Comparison of ENCODE assay signal across 1 cellular context in the genomic region with DNA sequence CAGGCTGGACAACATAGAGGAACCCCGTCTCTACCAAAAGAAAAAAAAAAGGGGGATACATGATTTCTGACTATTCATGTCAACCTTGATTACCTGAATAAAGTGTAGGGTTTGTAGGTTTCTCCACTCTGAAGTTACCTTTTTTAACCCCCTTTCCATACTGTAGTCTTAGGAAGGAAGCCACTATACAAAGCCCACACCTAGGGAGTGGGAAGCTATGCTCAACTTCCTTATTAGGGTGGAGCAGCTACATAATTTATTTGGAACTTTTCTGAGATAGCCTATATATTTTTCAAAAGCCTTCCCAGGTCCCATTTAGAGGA.
A peak's percentile ranks its signal among the peaks of the same experiment; 100 is the strongest.
TF ChIP-seq lines count a peak whose summit lies in the region.

No MANE protein-coding gene starts in this region.

TF ChIP-seq in K562, 482 proteins besides CTCF, POLR2A, EP300 and RAD21 (continued from another document and continues in another):
- TF ChIP-seq, protein P1, sequence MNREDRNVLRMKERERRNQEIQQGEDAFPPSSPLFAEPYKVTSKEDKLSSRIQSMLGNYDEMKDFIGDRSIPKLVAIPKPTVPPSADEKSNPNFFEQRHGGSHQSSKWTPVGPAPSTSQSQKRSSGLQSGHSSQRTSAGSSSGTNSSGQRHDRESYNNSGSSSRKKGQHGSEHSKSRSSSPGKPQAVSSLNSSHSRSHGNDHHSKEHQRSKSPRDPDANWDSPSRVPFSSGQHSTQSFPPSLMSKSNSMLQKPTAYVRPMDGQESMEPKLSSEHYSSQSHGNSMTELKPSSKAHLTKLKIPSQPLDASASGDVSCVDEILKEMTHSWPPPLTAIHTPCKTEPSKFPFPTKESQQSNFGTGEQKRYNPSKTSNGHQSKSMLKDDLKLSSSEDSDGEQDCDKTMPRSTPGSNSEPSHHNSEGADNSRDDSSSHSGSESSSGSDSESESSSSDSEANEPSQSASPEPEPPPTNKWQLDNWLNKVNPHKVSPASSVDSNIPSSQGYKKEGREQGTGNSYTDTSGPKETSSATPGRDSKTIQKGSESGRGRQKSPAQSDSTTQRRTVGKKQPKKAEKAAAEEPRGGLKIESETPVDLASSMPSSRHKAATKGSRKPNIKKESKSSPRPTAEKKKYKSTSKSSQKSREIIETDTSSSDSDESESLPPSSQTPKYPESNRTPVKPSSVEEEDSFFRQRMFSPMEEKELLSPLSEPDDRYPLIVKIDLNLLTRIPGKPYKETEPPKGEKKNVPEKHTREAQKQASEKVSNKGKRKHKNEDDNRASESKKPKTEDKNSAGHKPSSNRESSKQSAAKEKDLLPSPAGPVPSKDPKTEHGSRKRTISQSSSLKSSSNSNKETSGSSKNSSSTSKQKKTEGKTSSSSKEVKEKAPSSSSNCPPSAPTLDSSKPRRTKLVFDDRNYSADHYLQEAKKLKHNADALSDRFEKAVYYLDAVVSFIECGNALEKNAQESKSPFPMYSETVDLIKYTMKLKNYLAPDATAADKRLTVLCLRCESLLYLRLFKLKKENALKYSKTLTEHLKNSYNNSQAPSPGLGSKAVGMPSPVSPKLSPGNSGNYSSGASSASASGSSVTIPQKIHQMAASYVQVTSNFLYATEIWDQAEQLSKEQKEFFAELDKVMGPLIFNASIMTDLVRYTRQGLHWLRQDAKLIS (CRISPR knock-in tag; IDR thresholded peaks at IDR 0.05): 0 out of 2 replicates have a peak, but pooled peaks have one; percentile 13
- TF ChIP-seq XRCC3 (IDR thresholded peaks at IDR 0.05): no peak
- no peak for TF ChIP-seq PRMT5 (CRISPR knock-in tag; IDR thresholded peaks at IDR 0.05)
- TF ChIP-seq, protein P2, sequence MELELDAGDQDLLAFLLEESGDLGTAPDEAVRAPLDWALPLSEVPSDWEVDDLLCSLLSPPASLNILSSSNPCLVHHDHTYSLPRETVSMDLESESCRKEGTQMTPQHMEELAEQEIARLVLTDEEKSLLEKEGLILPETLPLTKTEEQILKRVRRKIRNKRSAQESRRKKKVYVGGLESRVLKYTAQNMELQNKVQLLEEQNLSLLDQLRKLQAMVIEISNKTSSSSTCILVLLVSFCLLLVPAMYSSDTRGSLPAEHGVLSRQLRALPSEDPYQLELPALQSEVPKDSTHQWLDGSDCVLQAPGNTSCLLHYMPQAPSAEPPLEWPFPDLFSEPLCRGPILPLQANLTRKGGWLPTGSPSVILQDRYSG (tag; conservative IDR thresholded peaks at IDR 0.05; ENCODE audit: low read depth): no peak
- no peak for TF ChIP-seq MCM3 (IDR thresholded peaks at IDR 0.05)
- TF ChIP-seq ZNF584 (CRISPR knock-in tag; IDR thresholded peaks at IDR 0.05; ENCODE audit: low read depth): no peak
- no peak for TF ChIP-seq CTBP1 (IDR thresholded peaks at IDR 0.05; ENCODE audit: borderline replicate concordance)
- TF ChIP-seq, protein P3, sequence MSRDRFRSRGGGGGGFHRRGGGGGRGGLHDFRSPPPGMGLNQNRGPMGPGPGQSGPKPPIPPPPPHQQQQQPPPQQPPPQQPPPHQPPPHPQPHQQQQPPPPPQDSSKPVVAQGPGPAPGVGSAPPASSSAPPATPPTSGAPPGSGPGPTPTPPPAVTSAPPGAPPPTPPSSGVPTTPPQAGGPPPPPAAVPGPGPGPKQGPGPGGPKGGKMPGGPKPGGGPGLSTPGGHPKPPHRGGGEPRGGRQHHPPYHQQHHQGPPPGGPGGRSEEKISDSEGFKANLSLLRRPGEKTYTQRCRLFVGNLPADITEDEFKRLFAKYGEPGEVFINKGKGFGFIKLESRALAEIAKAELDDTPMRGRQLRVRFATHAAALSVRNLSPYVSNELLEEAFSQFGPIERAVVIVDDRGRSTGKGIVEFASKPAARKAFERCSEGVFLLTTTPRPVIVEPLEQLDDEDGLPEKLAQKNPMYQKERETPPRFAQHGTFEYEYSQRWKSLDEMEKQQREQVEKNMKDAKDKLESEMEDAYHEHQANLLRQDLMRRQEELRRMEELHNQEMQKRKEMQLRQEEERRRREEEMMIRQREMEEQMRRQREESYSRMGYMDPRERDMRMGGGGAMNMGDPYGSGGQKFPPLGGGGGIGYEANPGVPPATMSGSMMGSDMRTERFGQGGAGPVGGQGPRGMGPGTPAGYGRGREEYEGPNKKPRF (IDR thresholded peaks at IDR 0.05; ENCODE audit: low read depth, low read length): no peak
- no peak for TF ChIP-seq ZNF253 (CRISPR knock-in tag; conservative IDR thresholded peaks at IDR 0.05)
- 0 out of 2 replicates have a peak, but pooled peaks have one; percentile 48 for TF ChIP-seq BACH1 (tag; IDR thresholded peaks at IDR 0.05)
- TF ChIP-seq XRCC5 (IDR thresholded peaks at IDR 0.05; ENCODE audit: low read depth, low read length): no peak
- no peak for TF ChIP-seq FOXP1 (CRISPR knock-in tag; IDR thresholded peaks at IDR 0.05)
- no peak for TF ChIP-seq RNF2 (IDR thresholded peaks at IDR 0.05)
- no peak for TF ChIP-seq CREBBP (IDR thresholded peaks at IDR 0.05; ENCODE audit: low read depth, low read length)
- no peak for TF ChIP-seq CBX8 (IDR thresholded peaks at IDR 0.05; ENCODE audit: borderline replicate concordance, extremely low read depth, low read depth, low read length, poor library complexity, severe bottlenecking)
- TF ChIP-seq, protein P4, sequence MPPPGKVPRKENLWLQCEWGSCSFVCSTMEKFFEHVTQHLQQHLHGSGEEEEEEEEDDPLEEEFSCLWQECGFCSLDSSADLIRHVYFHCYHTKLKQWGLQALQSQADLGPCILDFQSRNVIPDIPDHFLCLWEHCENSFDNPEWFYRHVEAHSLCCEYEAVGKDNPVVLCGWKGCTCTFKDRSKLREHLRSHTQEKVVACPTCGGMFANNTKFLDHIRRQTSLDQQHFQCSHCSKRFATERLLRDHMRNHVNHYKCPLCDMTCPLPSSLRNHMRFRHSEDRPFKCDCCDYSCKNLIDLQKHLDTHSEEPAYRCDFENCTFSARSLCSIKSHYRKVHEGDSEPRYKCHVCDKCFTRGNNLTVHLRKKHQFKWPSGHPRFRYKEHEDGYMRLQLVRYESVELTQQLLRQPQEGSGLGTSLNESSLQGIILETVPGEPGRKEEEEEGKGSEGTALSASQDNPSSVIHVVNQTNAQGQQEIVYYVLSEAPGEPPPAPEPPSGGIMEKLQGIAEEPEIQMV (tag; conservative IDR thresholded peaks at IDR 0.05; ENCODE audit: low read depth): no peak
- TF ChIP-seq YY1 (IDR thresholded peaks at IDR 0.05; ENCODE audit: borderline replicate concordance in 1 of 3, control insufficient read depth in 1 of 3, extremely low read depth in 1 of 3, insufficient read depth in 3 of 3, insufficient read length in 1 of 3, insufficient replicate concordance in 2 of 3, low read depth in 1 of 3, low read length in 2 of 3): no peak
- TF ChIP-seq, protein P5, sequence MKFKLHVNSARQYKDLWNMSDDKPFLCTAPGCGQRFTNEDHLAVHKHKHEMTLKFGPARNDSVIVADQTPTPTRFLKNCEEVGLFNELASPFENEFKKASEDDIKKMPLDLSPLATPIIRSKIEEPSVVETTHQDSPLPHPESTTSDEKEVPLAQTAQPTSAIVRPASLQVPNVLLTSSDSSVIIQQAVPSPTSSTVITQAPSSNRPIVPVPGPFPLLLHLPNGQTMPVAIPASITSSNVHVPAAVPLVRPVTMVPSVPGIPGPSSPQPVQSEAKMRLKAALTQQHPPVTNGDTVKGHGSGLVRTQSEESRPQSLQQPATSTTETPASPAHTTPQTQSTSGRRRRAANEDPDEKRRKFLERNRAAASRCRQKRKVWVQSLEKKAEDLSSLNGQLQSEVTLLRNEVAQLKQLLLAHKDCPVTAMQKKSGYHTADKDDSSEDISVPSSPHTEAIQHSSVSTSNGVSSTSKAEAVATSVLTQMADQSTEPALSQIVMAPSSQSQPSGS (CRISPR knock-in tag; IDR thresholded peaks at IDR 0.05): no peak
- TF ChIP-seq, protein P6, sequence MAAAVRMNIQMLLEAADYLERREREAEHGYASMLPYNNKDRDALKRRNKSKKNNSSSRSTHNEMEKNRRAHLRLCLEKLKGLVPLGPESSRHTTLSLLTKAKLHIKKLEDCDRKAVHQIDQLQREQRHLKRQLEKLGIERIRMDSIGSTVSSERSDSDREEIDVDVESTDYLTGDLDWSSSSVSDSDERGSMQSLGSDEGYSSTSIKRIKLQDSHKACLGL (CRISPR knock-in tag; IDR thresholded peaks at IDR 0.05; ENCODE audit: borderline replicate concordance, poor library complexity, severe bottlenecking): no peak
- TF ChIP-seq, protein P7, sequence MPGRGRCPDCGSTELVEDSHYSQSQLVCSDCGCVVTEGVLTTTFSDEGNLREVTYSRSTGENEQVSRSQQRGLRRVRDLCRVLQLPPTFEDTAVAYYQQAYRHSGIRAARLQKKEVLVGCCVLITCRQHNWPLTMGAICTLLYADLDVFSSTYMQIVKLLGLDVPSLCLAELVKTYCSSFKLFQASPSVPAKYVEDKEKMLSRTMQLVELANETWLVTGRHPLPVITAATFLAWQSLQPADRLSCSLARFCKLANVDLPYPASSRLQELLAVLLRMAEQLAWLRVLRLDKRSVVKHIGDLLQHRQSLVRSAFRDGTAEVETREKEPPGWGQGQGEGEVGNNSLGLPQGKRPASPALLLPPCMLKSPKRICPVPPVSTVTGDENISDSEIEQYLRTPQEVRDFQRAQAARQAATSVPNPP (IDR thresholded peaks at IDR 0.05; ENCODE audit: borderline replicate concordance, insufficient read depth, insufficient read length): no peak
- TF ChIP-seq CREM (IDR thresholded peaks at IDR 0.05; ENCODE audit: low read depth): no peak
- TF ChIP-seq XRCC4 (IDR thresholded peaks at IDR 0.05; ENCODE audit: extremely low read depth, insufficient read depth, insufficient read length): no peak
- TF ChIP-seq KDM2B (CRISPR knock-in tag; IDR thresholded peaks at IDR 0.05): no peak
- TF ChIP-seq NFYB (IDR thresholded peaks at IDR 0.05; ENCODE audit: extremely low read depth, insufficient read length): no peak
- TF ChIP-seq BRD9 (IDR thresholded peaks at IDR 0.05; ENCODE audit: low read depth, partially characterized antibody): peak; percentile 3
- no peak for TF ChIP-seq ZNF282 (CRISPR knock-in tag; IDR thresholded peaks at IDR 0.05)
- TF ChIP-seq, protein P8, sequence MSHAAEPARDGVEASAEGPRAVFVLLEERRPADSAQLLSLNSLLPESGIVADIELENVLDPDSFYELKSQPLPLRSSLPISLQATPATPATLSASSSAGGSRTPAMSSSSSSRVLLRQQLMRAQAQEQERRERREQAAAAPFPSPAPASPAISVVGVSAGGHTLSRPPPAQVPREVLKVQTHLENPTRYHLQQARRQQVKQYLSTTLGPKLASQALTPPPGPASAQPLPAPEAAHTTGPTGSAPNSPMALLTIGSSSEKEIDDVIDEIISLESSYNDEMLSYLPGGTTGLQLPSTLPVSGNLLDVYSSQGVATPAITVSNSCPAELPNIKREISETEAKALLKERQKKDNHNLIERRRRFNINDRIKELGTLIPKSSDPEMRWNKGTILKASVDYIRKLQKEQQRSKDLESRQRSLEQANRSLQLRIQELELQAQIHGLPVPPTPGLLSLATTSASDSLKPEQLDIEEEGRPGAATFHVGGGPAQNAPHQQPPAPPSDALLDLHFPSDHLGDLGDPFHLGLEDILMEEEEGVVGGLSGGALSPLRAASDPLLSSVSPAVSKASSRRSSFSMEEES (CRISPR knock-in tag; IDR thresholded peaks at IDR 0.05): no peak
- TF ChIP-seq EGR1 (conservative IDR thresholded peaks at IDR 0.05): no peak
- TF ChIP-seq DDX20 (tag; IDR thresholded peaks at IDR 0.05; ENCODE audit: low read depth): 0 out of 2 replicates have a peak, but pooled peaks have one; percentile 17
- no peak for TF ChIP-seq TAF1 (IDR thresholded peaks at IDR 0.05; ENCODE audit: control insufficient read depth, extremely low read depth, insufficient read depth, low read length, severe bottlenecking)
- TF ChIP-seq ZEB2 (IDR thresholded peaks at IDR 0.05): peak; percentile 44; the same call in 1 of the 2 replicates
- TF ChIP-seq ZNF583 (CRISPR knock-in tag; IDR thresholded peaks at IDR 0.05): no peak
- TF ChIP-seq, protein P9, sequence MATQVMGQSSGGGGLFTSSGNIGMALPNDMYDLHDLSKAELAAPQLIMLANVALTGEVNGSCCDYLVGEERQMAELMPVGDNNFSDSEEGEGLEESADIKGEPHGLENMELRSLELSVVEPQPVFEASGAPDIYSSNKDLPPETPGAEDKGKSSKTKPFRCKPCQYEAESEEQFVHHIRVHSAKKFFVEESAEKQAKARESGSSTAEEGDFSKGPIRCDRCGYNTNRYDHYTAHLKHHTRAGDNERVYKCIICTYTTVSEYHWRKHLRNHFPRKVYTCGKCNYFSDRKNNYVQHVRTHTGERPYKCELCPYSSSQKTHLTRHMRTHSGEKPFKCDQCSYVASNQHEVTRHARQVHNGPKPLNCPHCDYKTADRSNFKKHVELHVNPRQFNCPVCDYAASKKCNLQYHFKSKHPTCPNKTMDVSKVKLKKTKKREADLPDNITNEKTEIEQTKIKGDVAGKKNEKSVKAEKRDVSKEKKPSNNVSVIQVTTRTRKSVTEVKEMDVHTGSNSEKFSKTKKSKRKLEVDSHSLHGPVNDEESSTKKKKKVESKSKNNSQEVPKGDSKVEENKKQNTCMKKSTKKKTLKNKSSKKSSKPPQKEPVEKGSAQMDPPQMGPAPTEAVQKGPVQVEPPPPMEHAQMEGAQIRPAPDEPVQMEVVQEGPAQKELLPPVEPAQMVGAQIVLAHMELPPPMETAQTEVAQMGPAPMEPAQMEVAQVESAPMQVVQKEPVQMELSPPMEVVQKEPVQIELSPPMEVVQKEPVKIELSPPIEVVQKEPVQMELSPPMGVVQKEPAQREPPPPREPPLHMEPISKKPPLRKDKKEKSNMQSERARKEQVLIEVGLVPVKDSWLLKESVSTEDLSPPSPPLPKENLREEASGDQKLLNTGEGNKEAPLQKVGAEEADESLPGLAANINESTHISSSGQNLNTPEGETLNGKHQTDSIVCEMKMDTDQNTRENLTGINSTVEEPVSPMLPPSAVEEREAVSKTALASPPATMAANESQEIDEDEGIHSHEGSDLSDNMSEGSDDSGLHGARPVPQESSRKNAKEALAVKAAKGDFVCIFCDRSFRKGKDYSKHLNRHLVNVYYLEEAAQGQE (CRISPR knock-in tag; IDR thresholded peaks at IDR 0.05; ENCODE audit: low read depth): no peak
- TF ChIP-seq FOXK2 (conservative IDR thresholded peaks at IDR 0.05 in 1 of 2, IDR thresholded peaks at IDR 0.05 in 1 of 2; ENCODE audit: low read depth in 2 of 2): no peak
- TF ChIP-seq POLR2H (tag; IDR thresholded peaks at IDR 0.05; ENCODE audit: low read depth): peak; percentile 92
- TF ChIP-seq, protein P10, sequence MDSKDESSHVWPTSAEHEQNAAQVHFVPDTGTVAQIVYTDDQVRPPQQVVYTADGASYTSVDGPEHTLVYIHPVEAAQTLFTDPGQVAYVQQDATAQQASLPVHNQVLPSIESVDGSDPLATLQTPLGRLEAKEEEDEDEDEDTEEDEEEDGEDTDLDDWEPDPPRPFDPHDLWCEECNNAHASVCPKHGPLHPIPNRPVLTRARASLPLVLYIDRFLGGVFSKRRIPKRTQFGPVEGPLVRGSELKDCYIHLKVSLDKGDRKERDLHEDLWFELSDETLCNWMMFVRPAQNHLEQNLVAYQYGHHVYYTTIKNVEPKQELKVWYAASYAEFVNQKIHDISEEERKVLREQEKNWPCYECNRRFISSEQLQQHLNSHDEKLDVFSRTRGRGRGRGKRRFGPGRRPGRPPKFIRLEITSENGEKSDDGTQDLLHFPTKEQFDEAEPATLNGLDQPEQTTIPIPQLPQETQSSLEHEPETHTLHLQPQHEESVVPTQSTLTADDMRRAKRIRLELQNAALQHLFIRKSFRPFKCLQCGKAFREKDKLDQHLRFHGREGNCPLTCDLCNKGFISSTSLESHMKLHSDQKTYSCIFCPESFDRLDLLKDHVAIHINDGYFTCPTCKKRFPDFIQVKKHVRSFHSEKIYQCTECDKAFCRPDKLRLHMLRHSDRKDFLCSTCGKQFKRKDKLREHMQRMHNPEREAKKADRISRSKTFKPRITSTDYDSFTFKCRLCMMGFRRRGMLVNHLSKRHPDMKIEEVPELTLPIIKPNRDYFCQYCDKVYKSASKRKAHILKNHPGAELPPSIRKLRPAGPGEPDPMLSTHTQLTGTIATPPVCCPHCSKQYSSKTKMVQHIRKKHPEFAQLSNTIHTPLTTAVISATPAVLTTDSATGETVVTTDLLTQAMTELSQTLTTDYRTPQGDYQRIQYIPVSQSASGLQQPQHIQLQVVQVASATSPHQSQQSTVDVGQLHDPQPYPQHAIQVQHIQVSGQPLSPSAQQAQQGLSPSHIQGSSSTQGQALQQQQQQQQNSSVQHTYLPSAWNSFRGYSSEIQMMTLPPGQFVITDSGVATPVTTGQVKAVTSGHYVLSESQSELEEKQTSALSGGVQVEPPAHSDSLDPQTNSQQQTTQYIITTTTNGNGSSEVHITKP (IDR thresholded peaks at IDR 0.05; ENCODE audit: partially characterized antibody): peak; percentile 57
- no peak for TF ChIP-seq TAF7 (tag; IDR thresholded peaks at IDR 0.05)
